Comparison of ENCODE assay signal across 9 cellular contexts in genomic region chr1:40241372-40241771, GRCh38. TPM values are rescaled to one million over a fixed set of nuclear protein-coding genes. Genes with fewer than 3 reads are reported as not detected.
A peak's percentile ranks its signal among the peaks of the same experiment; 100 is the strongest.
DNase-seq lines count a peak whose midpoint lies in the region; ATAC-seq and TF ChIP-seq lines count a peak whose summit lies in the region.
"Had no signal": no experiment of that assay in that cellular context is flagged by ENCODE, and none has a peak within 500 bp of the region (broad histone marks: within the 10 kb centered on the region; RNA-seq: fewer than 3 reads in every experiment).

No MANE protein-coding gene starts in this region.

- peak overlapping the region; percentile 47 for H3K4me3 Mint-ChIP-seq in dendritic cell treated with granulocyte-macrophage colony-stimulating factor and Interleukin-4, amounts not matched to agents 40 ng/mL and 50 ng/mL, for 4 days

- TF ChIP-seq CTCF in mucosa of descending colon (IDR thresholded peaks at IDR 0.05) (no peak), psoas muscle (IDR thresholded peaks at IDR 0.05) (no peak)

- intact Hi-C loops in dendritic cell treated with granulocyte-macrophage colony-stimulating factor and Interleukin-4, amounts not matched to agents 40 ng/mL and 50 ng/mL, for 4 days (cut with micrococcal nuclease) = loop anchor here (1.0 kb wide), 1 partner anchor 17 kb away; the partner anchor contains the start of gene ZMPSTE24
- intact Hi-C loops in mucosa of descending colon (cut with DNase I, micrococcal nuclease) (no loop called here), psoas muscle (cut with DNase I) (no loop called here)

- ATAC-seq in GM21381 (IDR thresholded peaks at IDR 0.05; ENCODE audit: unreplicated experiment) (peak; percentile 24), mucosa of descending colon (no peak), psoas muscle (no peak)

- H3K4me1 Mint-ChIP-seq in dendritic cell treated with granulocyte-macrophage colony-stimulating factor and Interleukin-4, amounts not matched to agents 40 ng/mL and 50 ng/mL, for 4 days (ENCODE audit: low read depth) = peaks cover 12% of the 10 kb centered on the region

- H3K9me3 Mint-ChIP-seq in dendritic cell treated with granulocyte-macrophage colony-stimulating factor and Interleukin-4, amounts not matched to agents 40 ng/mL and 50 ng/mL, for 4 days = no peaks in the 10 kb centered on the region

- no peak overlapping the region for H3K4me3 ChIP-seq in MG63
- H3K4me3 ChIP-seq in mucosa of descending colon = no peak overlapping the region
- H3K4me3 ChIP-seq in psoas muscle = no peak overlapping the region

- no peak overlapping the region for H3K27ac ChIP-seq in psoas muscle

- H3K27me3 Mint-ChIP-seq in dendritic cell treated with granulocyte-macrophage colony-stimulating factor and Interleukin-4, amounts not matched to agents 40 ng/mL and 50 ng/mL, for 4 days = peaks cover 1% of the 10 kb centered on the region

- no peaks in the 10 kb centered on the region for H3K4me1 ChIP-seq in mucosa of descending colon (ENCODE audit: low read depth)
- no peaks in the 10 kb centered on the region for H3K4me1 ChIP-seq in psoas muscle

- H3K27me3 ChIP-seq in MG63 (no peaks in the 10 kb centered on the region), psoas muscle (ENCODE audit: insufficient read depth in 3 of 3, low read length in 2 of 3) (no peaks in the 10 kb centered on the region)

- 79 to 90% (median 85%) methylated on average over 1 of the region's 1 CpG for WGBS in psoas muscle, 3 donors

- peak; percentile 56 for DNase-seq in CD1c-positive myeloid dendritic cell (ENCODE audit: extremely low spot score)
- DNase-seq in M059J (ENCODE audit: low read depth) = peak; percentile 20
- DNase-seq in MG63 = no peak
- DNase-seq in mucosa of descending colon = no peak
- no peak for DNase-seq in islet precursor cell
- DNase-seq in psoas muscle = no peak
- DNase-seq: NK-92 treated with Interleukin-12 subunit alpha and Interleukin-12 subunit beta, amount 100 ng/mL, for 24 hours had no signal

- peaks cover 37% of the 10 kb centered on the region for H3K36me3 ChIP-seq in MG63
- H3K36me3 ChIP-seq in mucosa of descending colon (ENCODE audit: low read depth) = no peaks in the 10 kb centered on the region
- peaks cover 7 to 33% of the 10 kb centered on the region in 2 donors for H3K36me3 ChIP-seq in psoas muscle (ENCODE audit: insufficient read depth in 1 of 2, low read depth in 1 of 2)

- H3K36me3 Mint-ChIP-seq in dendritic cell treated with granulocyte-macrophage colony-stimulating factor and Interleukin-4, amounts not matched to agents 40 ng/mL and 50 ng/mL, for 4 days (ENCODE audit: low read depth) = peaks cover 31% of the 10 kb centered on the region

- H3K27ac Mint-ChIP-seq in dendritic cell treated with granulocyte-macrophage colony-stimulating factor and Interleukin-4, amounts not matched to agents 40 ng/mL and 50 ng/mL, for 4 days = peak overlapping the region; percentile 71

- no peaks in the 10 kb centered on the region; the same call in 1 of the 2 replicates for H3K9me3 ChIP-seq in MG63
- H3K9me3 ChIP-seq in mucosa of descending colon = no peaks in the 10 kb centered on the region
- no peaks in the 10 kb centered on the region for H3K9me3 ChIP-seq in psoas muscle

RNA-seq across cellular contexts. Expression of gene TMCO2, which starts 6.4 kb away (rescaled TPM):
- not detected in 2 replicates for total RNA-seq in M059J (2014; rRNA removed; shearing (Covaris generic))
- not detected in 2 replicates for total RNA-seq in MG63 (2014; rRNA removed; shearing (Covaris generic); ENCODE audit: low replicate concordance)
- total RNA-seq in mucosa of descending colon (not detected), psoas muscle (not detected)
- under 1 TPM in 1 of 3 donors, not detected in 2; 0.19 TPM for polyA plus RNA-seq in psoas muscle

RNA-seq across cellular contexts. Expression of gene ZMPSTE24, which starts 16.7 kb away (rescaled TPM):
- total RNA-seq in M059J (2014; rRNA removed; shearing (Covaris generic)) = 88.3 and 109 TPM in 2 replicates
- 36.7 and 52.8 TPM in 2 replicates for total RNA-seq in MG63 (2014; rRNA removed; shearing (Covaris generic); ENCODE audit: low replicate concordance)
- total RNA-seq in mucosa of descending colon (10 to 100 TPM; 46.0 to 51.9 (median 47.0) TPM), psoas muscle (10 to 100 TPM; 12.7 to 26.1 (median 18.9) TPM)
- polyA plus RNA-seq in psoas muscle = 10 to 100 TPM; 22.2 to 60.2 (median 33.8) TPM

Comparison
In these comparisons a context has a peak if more than half of its experiments do, and no peak if none do; other contexts are left out.
1. DNase-seq: peak in CD1c-positive myeloid dendritic cell (single experiment) and M059J (single experiment); none in MG63 (single experiment), mucosa of descending colon (0 of 3), islet precursor cell (single experiment) and psoas muscle (0 of 2).